ENCODE assay signal across 8 cellular contexts in the genomic region with DNA sequence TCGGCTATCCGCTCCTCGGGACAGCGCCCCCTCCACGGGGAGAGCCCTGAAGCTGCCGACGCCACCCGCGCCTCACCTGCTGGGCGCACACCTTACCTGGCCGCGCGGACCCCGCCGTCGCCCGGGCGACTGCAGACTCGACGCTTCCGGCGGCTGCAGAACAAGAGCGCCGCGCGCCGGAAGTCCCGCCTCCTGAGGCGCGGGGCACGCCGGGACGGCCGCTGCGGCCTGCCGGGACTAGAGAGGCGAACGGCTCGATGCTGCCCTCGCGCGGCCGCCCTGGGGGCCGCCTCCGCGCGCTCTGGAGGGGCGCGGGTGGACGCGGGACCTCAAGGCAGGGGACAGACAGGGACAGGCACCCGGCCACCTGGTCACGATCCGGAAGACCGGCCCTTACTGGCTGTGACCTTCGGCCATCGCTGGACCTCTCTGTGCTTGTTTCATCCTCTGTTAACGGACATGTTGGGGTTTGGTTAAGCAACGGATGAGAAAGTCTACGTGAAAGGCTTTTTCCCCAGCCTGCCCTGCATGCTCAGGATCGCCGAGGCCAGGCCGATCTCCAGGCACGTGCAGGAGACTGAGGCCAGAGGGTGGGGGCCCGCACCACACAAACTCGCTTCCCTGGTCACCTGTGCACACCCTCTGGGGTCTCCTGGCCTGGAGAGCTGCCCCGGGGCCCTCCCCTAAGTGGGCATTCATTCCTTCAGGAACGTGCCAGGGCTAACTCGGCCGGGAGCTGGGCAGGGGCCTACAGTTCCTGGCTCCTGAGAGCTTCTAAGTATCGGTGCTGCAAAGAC. TPM values are rescaled to one million over a fixed set of nuclear protein-coding genes. Genes with fewer than 3 reads are reported as not detected.
DNase-seq lines count a peak whose midpoint lies in the region; ATAC-seq, FAIRE-seq and TF ChIP-seq lines count a peak whose summit lies in the region.

A gene with protein sequence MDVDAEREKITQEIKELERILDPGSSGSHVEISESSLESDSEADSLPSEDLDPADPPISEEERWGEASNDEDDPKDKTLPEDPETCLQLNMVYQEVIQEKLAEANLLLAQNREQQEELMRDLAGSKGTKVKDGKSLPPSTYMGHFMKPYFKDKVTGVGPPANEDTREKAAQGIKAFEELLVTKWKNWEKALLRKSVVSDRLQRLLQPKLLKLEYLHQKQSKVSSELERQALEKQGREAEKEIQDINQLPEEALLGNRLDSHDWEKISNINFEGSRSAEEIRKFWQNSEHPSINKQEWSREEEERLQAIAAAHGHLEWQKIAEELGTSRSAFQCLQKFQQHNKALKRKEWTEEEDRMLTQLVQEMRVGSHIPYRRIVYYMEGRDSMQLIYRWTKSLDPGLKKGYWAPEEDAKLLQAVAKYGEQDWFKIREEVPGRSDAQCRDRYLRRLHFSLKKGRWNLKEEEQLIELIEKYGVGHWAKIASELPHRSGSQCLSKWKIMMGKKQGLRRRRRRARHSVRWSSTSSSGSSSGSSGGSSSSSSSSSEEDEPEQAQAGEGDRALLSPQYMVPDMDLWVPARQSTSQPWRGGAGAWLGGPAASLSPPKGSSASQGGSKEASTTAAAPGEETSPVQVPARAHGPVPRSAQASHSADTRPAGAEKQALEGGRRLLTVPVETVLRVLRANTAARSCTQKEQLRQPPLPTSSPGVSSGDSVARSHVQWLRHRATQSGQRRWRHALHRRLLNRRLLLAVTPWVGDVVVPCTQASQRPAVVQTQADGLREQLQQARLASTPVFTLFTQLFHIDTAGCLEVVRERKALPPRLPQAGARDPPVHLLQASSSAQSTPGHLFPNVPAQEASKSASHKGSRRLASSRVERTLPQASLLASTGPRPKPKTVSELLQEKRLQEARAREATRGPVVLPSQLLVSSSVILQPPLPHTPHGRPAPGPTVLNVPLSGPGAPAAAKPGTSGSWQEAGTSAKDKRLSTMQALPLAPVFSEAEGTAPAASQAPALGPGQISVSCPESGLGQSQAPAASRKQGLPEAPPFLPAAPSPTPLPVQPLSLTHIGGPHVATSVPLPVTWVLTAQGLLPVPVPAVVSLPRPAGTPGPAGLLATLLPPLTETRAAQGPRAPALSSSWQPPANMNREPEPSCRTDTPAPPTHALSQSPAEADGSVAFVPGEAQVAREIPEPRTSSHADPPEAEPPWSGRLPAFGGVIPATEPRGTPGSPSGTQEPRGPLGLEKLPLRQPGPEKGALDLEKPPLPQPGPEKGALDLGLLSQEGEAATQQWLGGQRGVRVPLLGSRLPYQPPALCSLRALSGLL (N-terminal part only) (minus strand): TSS at position 133 of the 797 bp plus-strand sequence. CDS start 1,742 bp downstream, outside the sequence.

- no peak for FAIRE-seq in bronchial epithelial cell (lab: Jason Lieb, UNC)

- H3K36me3 ChIP-seq in WERI-Rb-1 (peaks cover 52% of the 10 kb centered on the region), bronchial epithelial cell (ENCODE audit: control insufficient read depth, insufficient read depth, low read length) (peaks cover 37% of the 10 kb centered on the region)

- no peaks in the 10 kb centered on the region for H3K9me3 ChIP-seq in WERI-Rb-1 (ENCODE audit: severe bottlenecking)

- H3K4me3 ChIP-seq in WERI-Rb-1 (ENCODE audit: low read depth, low read length) (peak within 1 kb of the TSS; percentile 78), bronchial epithelial cell (ENCODE audit: low read depth, low read length) (peak within 1 kb of the TSS; percentile 87)

- ATAC-seq in HG03045 (IDR thresholded peaks at IDR 0.05; ENCODE audit: unreplicated experiment), result peak; percentile 63

- TF ChIP-seq CTCF in WERI-Rb-1 (IDR thresholded peaks at IDR 0.05; ENCODE audit: low read depth, low read length), result peak; percentile 88
- peak; percentile 88 for TF ChIP-seq CTCF in bronchial epithelial cell (IDR thresholded peaks at IDR 0.05; ENCODE audit: insufficient read depth, low read length, severe bottlenecking)

- DNase-seq in NCI-H524 (lab: John Stamatoyannopoulos, UW), result peak; percentile 81 to 93
- DNase-seq in NCI-H524 treated with DMSO at 0.1 percent for 48 hours (lab: John Stamatoyannopoulos, UW), result no peak
- peak; percentile 92 for DNase-seq in NCI-H2171 (lab: John Stamatoyannopoulos, UW)
- peak; percentile 86 for DNase-seq in WERI-Rb-1
- peak; percentile 67 for DNase-seq in bronchial epithelial cell (ENCODE audit: low read depth)
- peak; percentile 86 for DNase-seq in inferior parietal cortex (ENCODE audit: extremely low spot score)
- DNase-seq in smooth muscle cell of the brain vasculature (ENCODE audit: low read depth, low spot score), result peak; percentile 47

- H3K27me3 ChIP-seq in WERI-Rb-1 (ENCODE audit: insufficient read depth, low read depth, severe bottlenecking), result no peaks in the 10 kb centered on the region
- H3K27me3 ChIP-seq in bronchial epithelial cell (ENCODE audit: control insufficient read depth, insufficient read depth, low read length), result no peaks in the 10 kb centered on the region

- H3K27ac ChIP-seq in WERI-Rb-1, result peak within 1 kb of the TSS; percentile 76

RNA-seq across cellular contexts. Expression of the gene that starts here (rescaled TPM):
- total RNA-seq in bronchial epithelial cell, result 3.7 and 3.8 TPM in 2 replicates
